In genomic region chr3:134029734-134030381, GRCh38 we compare ENCODE assay signal across 8 cellular contexts. TPM values are rescaled to one million over a fixed set of nuclear protein-coding genes. Genes with fewer than 3 reads are reported as not detected.
A peak's percentile ranks its signal among the peaks of the same experiment; 100 is the strongest.
DNase-seq lines count a peak whose midpoint lies in the region; ATAC-seq and TF ChIP-seq lines count a peak whose summit lies in the region.

SLCO2A1 (minus strand) TSS chr3:134029925; CDS start chr3:134029802, 123 bp downstream.

- H3K27ac ChIP-seq in RWPE1 (peak within 1 kb of the TSS; percentile 71), fibroblast of lung (ENCODE audit: insufficient read depth, low read length) (no peak within 1 kb of the TSS)
- no peak within 1 kb of the TSS for H3K27ac ChIP-seq in naive thymus-derived CD4-positive, alpha-beta T cell (ENCODE audit: low read depth, low read length)

- H3K9me3 Mint-ChIP-seq in activated CD4-positive, alpha-beta T cell treated with anti-CD3 and anti-CD28 coated beads, Interleukin-2, amount 10 ng/mL, durations not matched to agents 7 days and 5 days, result no peaks in the 10 kb centered on the region
- peaks cover 0 to 2% (median 0%) of the 10 kb centered on the region in 11 donors for H3K9me3 Mint-ChIP-seq in naive thymus-derived CD4-positive, alpha-beta T cell
- peaks cover 0 to 11% (median 3%) of the 10 kb centered on the region in 7 donors for H3K9me3 Mint-ChIP-seq in CD14-positive monocyte

- H2AFZ ChIP-seq in fibroblast of lung (ENCODE audit: low read length), result no peak within 1 kb of the TSS

- peak within 1 kb of the TSS; percentile 46 for H3K9ac ChIP-seq in fibroblast of lung (ENCODE audit: insufficient read depth, low read length)

- CTCF ChIA-PET in activated CD4-positive, alpha-beta T cell treated with anti-CD3 and anti-CD28 coated beads, Interleukin-2, amount 10 ng/mL, durations not matched to agents 7 days and 5 days (lab: Charles Lee), result no interaction called here
- CTCF ChIA-PET in RWPE1 (lab: Yijun Ruan, JAX), result no interaction called here
- CTCF ChIA-PET in naive thymus-derived CD4-positive, alpha-beta T cell (lab: Charles Lee), result no interaction called here

- H3K4me3 Mint-ChIP-seq in activated CD4-positive, alpha-beta T cell treated with anti-CD3 and anti-CD28 coated beads, Interleukin-2, amount 10 ng/mL, durations not matched to agents 7 days and 5 days, result peak within 1 kb of the TSS; percentile 25
- H3K4me3 Mint-ChIP-seq in naive thymus-derived CD4-positive, alpha-beta T cell, result peak within 1 kb of the TSS; percentile 31 to 81 (median 70)
- peak within 1 kb of the TSS in 1 of 2 donors; percentile 90 for H3K4me3 Mint-ChIP-seq in CD14-positive monocyte

- POLR2A ChIA-PET in activated CD4-positive, alpha-beta T cell treated with anti-CD3 and anti-CD28 coated beads, Interleukin-2, amount 10 ng/mL, durations not matched to agents 7 days and 5 days (lab: Charles Lee), result no interaction called here
- POLR2A ChIA-PET in RWPE1 (lab: Yijun Ruan, JAX; ENCODE audit: low non-redundant PET), result no interaction called here
- POLR2A ChIA-PET in naive thymus-derived CD4-positive, alpha-beta T cell (lab: Charles Lee), result no interaction called here

- no peaks in the 10 kb centered on the region for H3K4me1 ChIP-seq in fibroblast of lung (ENCODE audit: control insufficient read depth, extremely low read depth, insufficient read depth, low read length)
- no peaks in the 10 kb centered on the region for H3K4me1 ChIP-seq in naive thymus-derived CD4-positive, alpha-beta T cell (ENCODE audit: control insufficient read depth in 2 of 2, insufficient read depth in 2 of 2, low read length in 2 of 2)

- peak within 1 kb of the TSS; percentile 72 for H3K4me2 ChIP-seq in fibroblast of lung (ENCODE audit: extremely low read depth, insufficient read depth, low read length)

- H4K20me1 ChIP-seq in fibroblast of lung (ENCODE audit: control insufficient read depth, extremely low read depth, insufficient read depth, low read length), result no peaks in the 10 kb centered on the region

- peaks cover 47% of the 10 kb centered on the region for H3K27me3 Mint-ChIP-seq in activated CD4-positive, alpha-beta T cell treated with anti-CD3 and anti-CD28 coated beads, Interleukin-2, amount 10 ng/mL, durations not matched to agents 7 days and 5 days
- peaks cover 56 to 62% (median 57%) of the 10 kb centered on the region in 5 donors for H3K27me3 Mint-ChIP-seq in naive thymus-derived CD4-positive, alpha-beta T cell
- peaks cover 36 to 50% (median 45%) of the 10 kb centered on the region in 3 donors for H3K27me3 Mint-ChIP-seq in CD14-positive monocyte (ENCODE audit: low read depth in 3 of 3)

- H3K4me3 ChIP-seq in fibroblast of lung (replicated peaks in 1 of 4; ENCODE audit: control extremely low read depth in 1 of 4, insufficient read depth in 1 of 4, low read depth in 3 of 4, low read length in 4 of 4), result peak within 1 kb of the TSS; percentile 41 to 75 (median 48)
- H3K4me3 ChIP-seq in naive thymus-derived CD4-positive, alpha-beta T cell (ENCODE audit: low read length), result no peak within 1 kb of the TSS

- TF ChIP-seq CTCF in RWPE1 (conservative IDR thresholded peaks at IDR 0.05; ENCODE audit: low read depth), result no peak
- TF ChIP-seq CTCF in fibroblast of lung (conservative IDR thresholded peaks at IDR 0.05 in 1 of 2, IDR thresholded peaks at IDR 0.05 in 1 of 2; ENCODE audit: low read depth in 1 of 2, low read length in 2 of 2), result no peak
- no peak for TF ChIP-seq CTCF in CD14-positive monocyte (IDR thresholded peaks at IDR 0.05)

- peaks cover 17% of the 10 kb centered on the region for H3K27me3 ChIP-seq in fibroblast of lung (ENCODE audit: control insufficient read depth, insufficient read depth, low read length)
- H3K27me3 ChIP-seq in naive thymus-derived CD4-positive, alpha-beta T cell (ENCODE audit: control insufficient read depth in 2 of 2, insufficient read depth in 2 of 2, low read length in 2 of 2), result peaks cover 0 to 6% of the 10 kb centered on the region in 2 donors

- peaks cover 5% of the 10 kb centered on the region for H3K4me1 Mint-ChIP-seq in activated CD4-positive, alpha-beta T cell treated with anti-CD3 and anti-CD28 coated beads, Interleukin-2, amount 10 ng/mL, durations not matched to agents 7 days and 5 days
- peaks cover 0 to 12% (median 3%) of the 10 kb centered on the region in 7 donors for H3K4me1 Mint-ChIP-seq in naive thymus-derived CD4-positive, alpha-beta T cell
- peaks cover 5% of the 10 kb centered on the region for H3K4me1 Mint-ChIP-seq in CD14-positive monocyte

- H3K36me3 Mint-ChIP-seq in activated CD4-positive, alpha-beta T cell treated with anti-CD3 and anti-CD28 coated beads, Interleukin-2, amount 10 ng/mL, durations not matched to agents 7 days and 5 days (ENCODE audit: low read depth), result no peaks in the 10 kb centered on the region
- no peaks in the 10 kb centered on the region for H3K36me3 Mint-ChIP-seq in naive thymus-derived CD4-positive, alpha-beta T cell
- no peaks in the 10 kb centered on the region for H3K36me3 Mint-ChIP-seq in CD14-positive monocyte

- intact Hi-C loops in naive thymus-derived CD4-positive, alpha-beta T cell (cut with micrococcal nuclease), result no loop called here
- intact Hi-C loops in CD14-positive monocyte (cut with micrococcal nuclease), result no loop called here

- H3K36me3 ChIP-seq in fibroblast of lung (ENCODE audit: control insufficient read depth, insufficient read depth, low read length), result no peaks in the 10 kb centered on the region
- H3K36me3 ChIP-seq in naive thymus-derived CD4-positive, alpha-beta T cell (ENCODE audit: control insufficient read depth in 2 of 3, insufficient read depth in 3 of 3, low read length in 3 of 3), result no peaks in the 10 kb centered on the region

- no peak within 1 kb of the TSS for H3K27ac Mint-ChIP-seq in activated CD4-positive, alpha-beta T cell treated with anti-CD3 and anti-CD28 coated beads, Interleukin-2, amount 10 ng/mL, durations not matched to agents 7 days and 5 days
- H3K27ac Mint-ChIP-seq in naive thymus-derived CD4-positive, alpha-beta T cell, result peak within 1 kb of the TSS in 1 of 9 donors; percentile 32
- H3K27ac Mint-ChIP-seq in CD14-positive monocyte, result no peak within 1 kb of the TSS

- ATAC-seq in naive thymus-derived CD4-positive, alpha-beta T cell, result no peak
- no peak for ATAC-seq in HG02885 (IDR thresholded peaks at IDR 0.05; ENCODE audit: poor library complexity, unreplicated experiment)

- DNase-seq in activated CD4-positive, alpha-beta T cell treated with anti-CD3 and anti-CD28 coated beads, Interleukin-2, amount 10 ng/mL, durations not matched to agents 7 days and 5 days, result no peak
- no peak for DNase-seq in activated CD4-positive, alpha-beta T cell treated with anti-CD3 and anti-CD28 coated beads, Interleukin-2, amount 50 U/mL, for 4 hours
- DNase-seq in RWPE1 (ENCODE audit: low spot score), result peak; percentile 40
- DNase-seq in fibroblast of lung (ENCODE audit: low read depth in 2 of 2), result peak; percentile 34 to 51
- no peak for DNase-seq in naive thymus-derived CD4-positive, alpha-beta T cell
- no peak for DNase-seq in CD14-positive monocyte (ENCODE audit: low spot score)
- DNase-seq in medulla oblongata (ENCODE audit: extremely low spot score), result no peak

- H3K9me3 ChIP-seq in fibroblast of lung (ENCODE audit: control insufficient read depth, insufficient read depth, low read depth, low read length), result no peaks in the 10 kb centered on the region
- H3K9me3 ChIP-seq in naive thymus-derived CD4-positive, alpha-beta T cell (ENCODE audit: control insufficient read depth in 2 of 3, low read length in 3 of 3), result no peaks in the 10 kb centered on the region

- no peaks in the 10 kb centered on the region for H3K79me2 ChIP-seq in fibroblast of lung (ENCODE audit: control insufficient read depth, insufficient read depth, low read length)

RNA-seq across cellular contexts. Expression of gene SLCO2A1, which starts in this region (rescaled TPM):
- total RNA-seq in activated CD4-positive, alpha-beta T cell treated with anti-CD3 and anti-CD28 coated beads, Interleukin-2, amount 10 ng/mL, durations not matched to agents 7 days and 5 days, result not detected
- under 0.01 TPM in 2 replicates for total RNA-seq in fibroblast of lung
- polyA plus RNA-seq in fibroblast of lung (0.12 and 1.1 TPM in 2 replicates), CD14-positive monocyte (under 1 TPM in 1 of 2 donors, not detected in 1; 0.12 TPM)
- polyA plus RNA-seq in fibroblast of lung (2012), result 0.14 and 1.7 TPM in 2 replicates
- polyA minus RNA-seq in fibroblast of lung (ENCODE audit: low replicate concordance), result 0.35 and 10.2 TPM in 2 replicates
- total RNA-seq in naive thymus-derived CD4-positive, alpha-beta T cell, result not detected
- not detected for polyA plus RNA-seq in naive thymus-derived CD4-positive, alpha-beta T cell

Comparison
In these comparisons a context has a peak if more than half of its experiments do, and no peak if none do; other contexts are left out.
1. DNase-seq: peak in RWPE1 (single experiment) and fibroblast of lung (2 of 2); none in activated CD4-positive, alpha-beta T cell treated with anti-CD3 and anti-CD28 coated beads, Interleukin-2, amount 10 ng/mL, durations not matched to agents 7 days and 5 days (single experiment), activated CD4-positive, alpha-beta T cell treated with anti-CD3 and anti-CD28 coated beads, Interleukin-2, amount 50 U/mL, for 4 hours (0 of 2), naive thymus-derived CD4-positive, alpha-beta T cell (0 of 9), CD14-positive monocyte (single experiment) and medulla oblongata (single experiment).